In the genomic region with DNA sequence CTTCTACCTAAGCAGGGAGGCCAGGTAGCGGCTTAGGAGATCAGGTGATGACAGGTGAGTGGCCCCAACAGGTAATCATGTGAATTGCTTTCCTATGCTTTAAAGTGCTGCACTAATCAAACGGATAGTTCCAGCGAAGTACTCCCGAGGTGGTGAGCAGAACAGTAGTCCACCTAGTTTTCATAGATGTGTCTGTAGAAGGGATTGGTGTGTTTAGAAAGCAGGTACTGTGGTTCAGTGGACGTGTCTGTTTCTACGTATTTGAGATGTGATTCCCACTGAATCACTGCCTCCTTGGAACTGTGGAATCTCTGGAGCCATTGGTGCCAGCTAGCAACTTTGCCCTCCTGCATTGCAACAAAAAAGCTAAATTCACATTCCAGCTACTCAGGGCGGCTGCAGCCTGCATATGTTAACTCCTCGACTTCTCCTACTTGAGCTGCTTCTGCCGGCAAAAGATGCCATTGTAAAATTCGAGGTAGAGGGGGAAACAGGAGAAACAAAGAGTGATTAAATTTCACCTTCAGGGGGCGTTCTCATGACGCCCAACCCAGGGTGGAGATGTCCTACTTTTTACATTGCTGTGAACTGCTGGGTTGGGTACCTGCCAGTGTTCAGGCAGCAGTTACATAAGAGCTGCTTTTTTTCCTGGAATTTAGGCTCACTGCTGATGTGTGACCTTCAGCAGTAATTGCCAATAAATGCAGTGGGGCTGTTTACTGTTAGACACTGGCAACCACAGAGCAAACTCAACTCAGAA, we compare ENCODE assay signal across 8 cellular contexts.
DNase-seq lines count a peak whose midpoint lies in the region; ATAC-seq and TF ChIP-seq lines count a peak whose summit lies in the region.

No MANE protein-coding gene starts in this region.

- intact Hi-C loops in OCI-LY7 (cut with micrococcal nuclease; ENCODE audit: unreplicated experiment) (no loop called here), tibial artery (cut with DNase I; ENCODE audit: low total_unique reads) (no loop called here)

- POLR2A ChIA-PET in OCI-LY7 (lab: Charles Lee) = no interaction called here

- H2AFZ ChIP-seq in OCI-LY7 (ENCODE audit: low read length) = no peak overlapping the region

- no peak for DNase-seq in stimulated activated naive CD8-positive, alpha-beta T cell treated with anti-CD3 and anti-CD28 coated beads, Interleukin-15, Interleukin-2, amounts not matched to agents 100 U/mL and 50 U/mL, for 24 hours
- DNase-seq in OCI-LY7 (ENCODE audit: low spot score) (no peak), chondrocyte (ENCODE audit: low spot score) (no peak), left lobe of liver (ENCODE audit: low spot score) (peak; percentile 89), tibial artery (peak; percentile 85 to 86), COR-L47 (lab: John Stamatoyannopoulos, UW) (no peak), GOT3 (lab: John Stamatoyannopoulos, UW) (no peak)

- H3K79me2 ChIP-seq in OCI-LY7 (ENCODE audit: insufficient read depth, low read depth, low read length) = no peaks in the 10 kb centered on the region

- H3K9me3 ChIP-seq in OCI-LY7 (ENCODE audit: low read length) (no peaks in the 10 kb centered on the region), tibial artery (no peaks in the 10 kb centered on the region)

- no peaks in the 10 kb centered on the region for H3K27me3 ChIP-seq in tibial artery

- H3K9me3 Mint-ChIP-seq in stimulated activated naive CD8-positive, alpha-beta T cell treated with anti-CD3 and anti-CD28 coated beads, Interleukin-15, Interleukin-2, amounts not matched to agents 100 ng/mL and 50 ng/mL, for 24 hours = no peaks in the 10 kb centered on the region
- H3K9me3 Mint-ChIP-seq in chondrocyte (ENCODE audit: low read depth) = no peaks in the 10 kb centered on the region

- ATAC-seq in stimulated activated naive CD8-positive, alpha-beta T cell treated with anti-CD3 and anti-CD28 coated beads, Interleukin-15, Interleukin-2, amounts not matched to agents 100 U/mL and 50 U/mL, for 24 hours = no peak
- peak; percentile 79 for ATAC-seq in left lobe of liver

- H4K20me1 ChIP-seq in OCI-LY7 (ENCODE audit: insufficient read depth, low read length) = no peaks in the 10 kb centered on the region

- no peak overlapping the region for H3K4me2 ChIP-seq in OCI-LY7 (ENCODE audit: low read length)

- no peaks in the 10 kb centered on the region for H3K27me3 Mint-ChIP-seq in stimulated activated naive CD8-positive, alpha-beta T cell treated with anti-CD3 and anti-CD28 coated beads, Interleukin-15, Interleukin-2, amounts not matched to agents 100 ng/mL and 50 ng/mL, for 24 hours
- H3K27me3 Mint-ChIP-seq in chondrocyte (ENCODE audit: low read depth) = no peaks in the 10 kb centered on the region

- no peaks in the 10 kb centered on the region for H3K9me2 ChIP-seq in OCI-LY7 (ENCODE audit: insufficient read depth, low read length)

- TF ChIP-seq CTCF in OCI-LY7 (conservative IDR thresholded peaks at IDR 0.05; ENCODE audit: low read length) (peak; percentile 35), chondrocyte (IDR thresholded peaks at IDR 0.05) (peak; percentile 73), tibial artery (IDR thresholded peaks at IDR 0.05) (peak; percentile 42 to 46)

- no peaks in the 10 kb centered on the region for H3K4me1 ChIP-seq in OCI-LY7 (ENCODE audit: insufficient read depth, low read length, poor library complexity, severe bottlenecking)
- peaks cover 0 to 81% (median 54%) of the 10 kb centered on the region in 4 donors for H3K4me1 ChIP-seq in tibial artery

- BruUV-seq in OCI-LY7 (replicated peaks; lab: Mats Ljungman, UMichigan) = no TSS peak

- H3K36me3 ChIP-seq in OCI-LY7 (ENCODE audit: insufficient read depth, low read length) (peaks cover 35% of the 10 kb centered on the region; the same call in 1 of the 2 replicates), tibial artery (peaks cover 0 to 12% (median 7%) of the 10 kb centered on the region in 3 donors)

- H3K4me3 Mint-ChIP-seq in stimulated activated naive CD8-positive, alpha-beta T cell treated with anti-CD3 and anti-CD28 coated beads, Interleukin-15, Interleukin-2, amounts not matched to agents 100 ng/mL and 50 ng/mL, for 24 hours = no peak overlapping the region
- H3K4me3 Mint-ChIP-seq in chondrocyte (ENCODE audit: unreplicated experiment) = no peak overlapping the region

- H3K36me3 Mint-ChIP-seq in stimulated activated naive CD8-positive, alpha-beta T cell treated with anti-CD3 and anti-CD28 coated beads, Interleukin-15, Interleukin-2, amounts not matched to agents 100 ng/mL and 50 ng/mL, for 24 hours (ENCODE audit: low read depth) = peaks cover 46% of the 10 kb centered on the region
- peaks cover 5% of the 10 kb centered on the region for H3K36me3 Mint-ChIP-seq in chondrocyte (ENCODE audit: low read depth)

- CTCF ChIA-PET in OCI-LY7 (lab: Charles Lee; ENCODE audit: unreplicated experiment) = no interaction called here

- H3K4me1 Mint-ChIP-seq in stimulated activated naive CD8-positive, alpha-beta T cell treated with anti-CD3 and anti-CD28 coated beads, Interleukin-15, Interleukin-2, amounts not matched to agents 100 ng/mL and 50 ng/mL, for 24 hours (ENCODE audit: low read depth) = peaks cover 19% of the 10 kb centered on the region
- H3K4me1 Mint-ChIP-seq in chondrocyte (ENCODE audit: low read depth) = peaks cover 72% of the 10 kb centered on the region

- H3K27ac Mint-ChIP-seq in stimulated activated naive CD8-positive, alpha-beta T cell treated with anti-CD3 and anti-CD28 coated beads, Interleukin-15, Interleukin-2, amounts not matched to agents 100 ng/mL and 50 ng/mL, for 24 hours = peak overlapping the region; percentile 9
- peak overlapping the region; percentile 70 for H3K27ac Mint-ChIP-seq in chondrocyte (ENCODE audit: unreplicated experiment)

- H3K4me3 ChIP-seq in OCI-LY7 (ENCODE audit: low read depth, low read length, poor library complexity, severe bottlenecking) (no peak overlapping the region), tibial artery (no peak overlapping the region)

- H3K27ac ChIP-seq in OCI-LY7 (ENCODE audit: low read depth, low read length, poor library complexity, severe bottlenecking) = no peak overlapping the region
- peak overlapping the region; percentile 71 to 79 for H3K27ac ChIP-seq in tibial artery

Comparison
In these comparisons a context has a peak if more than half of its experiments do, and no peak if none do; other contexts are left out.
1. DNase-seq: peak in left lobe of liver (single experiment) and tibial artery (2 of 2); none in stimulated activated naive CD8-positive, alpha-beta T cell treated with anti-CD3 and anti-CD28 coated beads, Interleukin-15, Interleukin-2, amounts not matched to agents 100 U/mL and 50 U/mL, for 24 hours (single experiment), OCI-LY7 (single experiment), chondrocyte (single experiment), COR-L47 (single experiment) and GOT3 (single experiment).
2. Peak in every context shown above with its lines, with median percentiles within 50 percentile points of each other: CTCF ChIP-seq.